Comparison of ENCODE assay signal across 8 cellular contexts in genomic region chr22:22942511-22943329, GRCh38. TPM values are rescaled to one million over a fixed set of nuclear protein-coding genes. Genes with fewer than 3 reads are reported as not detected.
DNase-seq lines count a peak whose midpoint lies in the region; ATAC-seq and TF ChIP-seq lines count a peak whose summit lies in the region.

No MANE protein-coding gene starts in this region.

- WGBS in thyroid gland, 2 donors, result 39 to 53% methylated on average over 8 to 11 of the region's 12 CpGs

- TF ChIP-seq POLR2A in thyroid gland (IDR thresholded peaks at IDR 0.05), result no peak

- H3K9ac ChIP-seq in BLaER1 (peak overlapping the region; percentile 75), OCI-LY1 (ENCODE audit: low read length) (peak overlapping the region; percentile 95)

- H3F3A ChIP-seq in OCI-LY1 (ENCODE audit: insufficient read depth, low read length), result no peaks in the 10 kb centered on the region

- H3K36me3 ChIP-seq in BLaER1 (no peaks in the 10 kb centered on the region), OCI-LY1 (ENCODE audit: insufficient read depth, low read length) (no peaks in the 10 kb centered on the region), osteoblast (ENCODE audit: insufficient read depth, low read length) (no peaks in the 10 kb centered on the region), thyroid gland (no peaks in the 10 kb centered on the region)

- no peaks in the 10 kb centered on the region for H4K20me1 ChIP-seq in BLaER1
- H4K20me1 ChIP-seq in OCI-LY1 (ENCODE audit: insufficient read depth, low read length), result no peaks in the 10 kb centered on the region
- no peaks in the 10 kb centered on the region for H4K20me1 ChIP-seq in osteoblast (ENCODE audit: insufficient read depth, low read length)

- H3K79me2 ChIP-seq in OCI-LY1 (ENCODE audit: insufficient read depth, low read length) (no peaks in the 10 kb centered on the region), osteoblast (ENCODE audit: insufficient read depth, low read length) (no peaks in the 10 kb centered on the region)

- TF ChIP-seq CTCF in OCI-LY1 (IDR thresholded peaks at IDR 0.05; ENCODE audit: low read length), result peak; percentile 93
- TF ChIP-seq CTCF in fibroblast of the aortic adventitia (IDR thresholded peaks at IDR 0.05; ENCODE audit: insufficient read depth, low read length), result peak; percentile 88
- TF ChIP-seq CTCF in osteoblast (IDR thresholded peaks at IDR 0.05; ENCODE audit: extremely low read depth, low read depth, low read length), result peak; percentile 77
- peak in 5 of 6 experiments; percentile 11 to 65 (median 55) for TF ChIP-seq CTCF in thyroid gland (IDR thresholded peaks at IDR 0.05)

- intact Hi-C loops in thyroid gland (cut with DNase I), result no loop called here

- peak; percentile 51 for DNase-seq in HCEC 1CT
- DNase-seq in activated T-cell treated with anti-CD3 and anti-CD28 coated beads for 48 hours (ENCODE audit: low read depth), result peak; percentile 68
- DNase-seq in fibroblast of the aortic adventitia (ENCODE audit: low read depth), result peak; percentile 68
- peak; percentile 89 for DNase-seq in osteoblast (ENCODE audit: insufficient read length, low spot score, missing footprints)
- DNase-seq in thyroid gland, result peak; percentile 45 to 50

- H2AFZ ChIP-seq in OCI-LY1 (ENCODE audit: low read length) (no peak overlapping the region), osteoblast (ENCODE audit: low read length) (no peak overlapping the region)

- H3K4me1 ChIP-seq in BLaER1, result peaks cover 79% of the 10 kb centered on the region
- peaks cover 100% of the 10 kb centered on the region for H3K4me1 ChIP-seq in OCI-LY1 (ENCODE audit: insufficient read depth, low read length, severe bottlenecking)
- H3K4me1 ChIP-seq in osteoblast (ENCODE audit: insufficient read depth, low read length), result no peaks in the 10 kb centered on the region
- no peaks in the 10 kb centered on the region for H3K4me1 ChIP-seq in thyroid gland

- H3K4me2 ChIP-seq in BLaER1, result peak overlapping the region; percentile 90
- peak overlapping the region; percentile 61 for H3K4me2 ChIP-seq in OCI-LY1 (ENCODE audit: low read length)
- no peak overlapping the region for H3K4me2 ChIP-seq in osteoblast (ENCODE audit: insufficient read depth, low read length)

- H3K27ac ChIP-seq in BLaER1 (peak overlapping the region; percentile 98), OCI-LY1 (ENCODE audit: low read depth, low read length, poor library complexity, severe bottlenecking) (peak overlapping the region; percentile 99), osteoblast (ENCODE audit: low read depth, low read length) (no peak overlapping the region), thyroid gland (no peak overlapping the region)

- H3K27me3 ChIP-seq in BLaER1 (no peaks in the 10 kb centered on the region), OCI-LY1 (ENCODE audit: insufficient read depth, low read length) (no peaks in the 10 kb centered on the region), osteoblast (ENCODE audit: insufficient read depth, low read length) (no peaks in the 10 kb centered on the region), thyroid gland (no peaks in the 10 kb centered on the region)

- peak overlapping the region; percentile 42; the same call in 1 of the 2 replicates for H3K4me3 ChIP-seq in BLaER1
- H3K4me3 ChIP-seq in OCI-LY1 (ENCODE audit: low read depth, low read length, poor library complexity, severe bottlenecking), result peak overlapping the region; percentile 7
- H3K4me3 ChIP-seq in fibroblast of the aortic adventitia (ENCODE audit: low read depth, low read length), result no peak overlapping the region
- H3K4me3 ChIP-seq in osteoblast (ENCODE audit: insufficient read depth, low read length), result no peak overlapping the region
- H3K4me3 ChIP-seq in thyroid gland (replicated peaks in 1 of 3), result no peak overlapping the region

- no peaks in the 10 kb centered on the region for H3K9me2 ChIP-seq in OCI-LY1 (ENCODE audit: low read depth, low read length)

- ATAC-seq in GM19351 (IDR thresholded peaks at IDR 0.05; ENCODE audit: unreplicated experiment), result no peak

- no peaks in the 10 kb centered on the region for H3K9me3 ChIP-seq in BLaER1
- H3K9me3 ChIP-seq in OCI-LY1 (ENCODE audit: low read length), result no peaks in the 10 kb centered on the region
- no peaks in the 10 kb centered on the region for H3K9me3 ChIP-seq in osteoblast (ENCODE audit: low read depth, low read length)
- H3K9me3 ChIP-seq in thyroid gland, result no peaks in the 10 kb centered on the region

RNA-seq across cellular contexts. Expression of gene IGLL5, which starts 55.1 kb away (rescaled TPM):
- total RNA-seq in fibroblast of the aortic adventitia (ENCODE audit: low replicate concordance) (not detected in 2 replicates), osteoblast (not detected in 2 replicates), thyroid gland (10 to 100 TPM in 1 of 4 donors, 1 to 10 TPM in 1, not detected in 2; 1.8 to 15.7 TPM)

Comparison
In these comparisons a context has a peak if more than half of its experiments do, and no peak if none do; other contexts are left out.
1. H3K27ac ChIP-seq: peak in BLaER1 (single experiment) and OCI-LY1 (single experiment); none in osteoblast (single experiment) and thyroid gland (0 of 3).
2. H3K4me3 ChIP-seq: peak in BLaER1 (single experiment) and OCI-LY1 (single experiment); none in fibroblast of the aortic adventitia (single experiment), osteoblast (single experiment) and thyroid gland (0 of 3).
3. Peak in every context shown above with its lines, with median percentiles within 50 percentile points of each other: DNase-seq and CTCF ChIP-seq.